In genomic region chr17:68697850-68698313, GRCh38 we compare ENCODE assay signal across 14 cellular contexts.
DNase-seq lines count a peak whose midpoint lies in the region; FAIRE-seq and TF ChIP-seq lines count a peak whose summit lies in the region.
"Had no signal": no experiment of that assay in that cellular context is flagged by ENCODE, and none has a peak within 500 bp of the region (broad histone marks: within the 10 kb centered on the region; RNA-seq: fewer than 3 reads in every experiment).

No MANE protein-coding gene starts in this region.

- H3K4me2 ChIP-seq in smooth muscle cell = peak overlapping the region; percentile 0

- H3F3A ChIP-seq in smooth muscle cell (ENCODE audit: low read depth) = peaks cover 9% of the 10 kb centered on the region

- FAIRE-seq in GM19239 (lab: Jason Lieb, UNC) = no peak
- FAIRE-seq: colon had no signal

- H3K9ac ChIP-seq in smooth muscle cell (ENCODE audit: low read depth) = peak overlapping the region; percentile 34

- no peaks in the 10 kb centered on the region for H4K20me1 ChIP-seq in smooth muscle cell (ENCODE audit: low read depth)

- H3K9me3 ChIP-seq in SJCRH30 (replicated peaks) (0 out of 2 replicates have a peak, but pooled peaks cover 3% of the 10 kb centered on the region), smooth muscle cell (replicated peaks; ENCODE audit: low read depth) (no peaks in the 10 kb centered on the region)

- peak overlapping the region; percentile 79 for H3K27ac ChIP-seq in SJCRH30
- H3K27ac ChIP-seq in smooth muscle cell (ENCODE audit: low read depth) = peak overlapping the region; percentile 84
- H3K27ac ChIP-seq: 22Rv1 had no signal

- no peaks in the 10 kb centered on the region for H3K79me2 ChIP-seq in smooth muscle cell (ENCODE audit: low read depth)

- peaks cover 84% of the 10 kb centered on the region for H3K4me1 ChIP-seq in SJCRH30
- H3K4me1 ChIP-seq in smooth muscle cell (ENCODE audit: low read depth) = no peaks in the 10 kb centered on the region

- peak overlapping the region; percentile 68 for H2AFZ ChIP-seq in smooth muscle cell (ENCODE audit: low read depth)

- H3K27me3 ChIP-seq in SJCRH30 = no peaks in the 10 kb centered on the region
- no peaks in the 10 kb centered on the region for H3K27me3 ChIP-seq in smooth muscle cell (ENCODE audit: low read depth)

- H3K4me3 ChIP-seq in SJCRH30 (no peak overlapping the region), fibroblast of the aortic adventitia (ENCODE audit: low read depth, low read length) (no peak overlapping the region), smooth muscle cell (no peak overlapping the region)

- DNase-seq in DMS 273 (lab: John Stamatoyannopoulos, UW; ENCODE audit: unreplicated experiment) (peak; percentile 12), DMS 273 treated with DMSO at 0.1 percent for 48 hours (lab: John Stamatoyannopoulos, UW) (no peak), SJCRH30 (peak in 1 of 2 experiments; percentile 41), fibroblast of the aortic adventitia (ENCODE audit: low read depth) (peak; percentile 97), smooth muscle cell (lab: John Stamatoyannopoulos, UW; ENCODE audit: unreplicated experiment) (no peak), NCI-H526 treated with DMSO at 0.1 percent for 48 hours (lab: John Stamatoyannopoulos, UW) (no peak), amniotic stem cell (lab: John Stamatoyannopoulos, UW) (no peak), GM19239 (ENCODE audit: insufficient read length, low spot score) (no peak)
- DNase-seq: activated CD8-positive, alpha-beta memory T cell treated with anti-CD3 and anti-CD28 coated beads, Interleukin-2, amount 50 U/mL, for 4 hours; NCI-H748 treated with DMSO at 0.1 percent for 48 hours; nephron progenitor cell; stimulated activated CD4-positive, alpha-beta T cell treated with anti-CD3 and anti-CD28 coated beads, Interleukin-2, amount 100 ng/mL, for 48 hours had no signal

- TF ChIP-seq CTCF in fibroblast of the aortic adventitia (IDR thresholded peaks at IDR 0.05; ENCODE audit: insufficient read depth, low read length) (no peak), smooth muscle cell (IDR thresholded peaks at IDR 0.05; ENCODE audit: borderline replicate concordance, insufficient read depth, poor library complexity, severe bottlenecking) (no peak)

- no peaks in the 10 kb centered on the region for H3K36me3 ChIP-seq in SJCRH30
- no peaks in the 10 kb centered on the region for H3K36me3 ChIP-seq in smooth muscle cell (ENCODE audit: low read depth)

Comparison
In these comparisons a context has a peak if more than half of its experiments do, and no peak if none do; other contexts are left out.
1. DNase-seq: peak in DMS 273 (single experiment) and fibroblast of the aortic adventitia (single experiment); none in DMS 273 treated with DMSO at 0.1 percent for 48 hours (single experiment), smooth muscle cell (single experiment), NCI-H526 treated with DMSO at 0.1 percent for 48 hours (single experiment), amniotic stem cell (single experiment) and GM19239 (single experiment).